16 cellular contexts compared by ENCODE assay signal in the genomic region with DNA sequence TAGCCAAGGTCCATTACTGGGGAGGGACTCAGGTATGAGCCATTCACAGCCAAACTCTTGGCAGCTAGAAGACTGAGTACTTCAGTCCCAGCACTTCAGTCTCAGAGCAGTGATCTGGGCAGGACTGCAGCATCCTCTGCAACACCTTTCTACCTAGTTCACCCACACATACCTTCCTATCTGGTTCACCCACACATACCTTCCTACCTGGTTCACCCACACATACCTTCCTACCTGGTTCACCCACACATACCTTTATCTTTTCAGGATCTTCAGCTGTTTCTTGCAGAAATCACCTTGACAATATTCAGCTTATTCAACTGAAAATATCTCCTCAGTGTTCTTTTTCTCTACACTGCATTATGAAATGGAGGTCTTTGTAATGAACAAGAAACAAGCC.
A peak's percentile ranks its signal among the peaks of the same experiment; 100 is the strongest.
DNase-seq lines count a peak whose midpoint lies in the region; FAIRE-seq and TF ChIP-seq lines count a peak whose summit lies in the region.
"Had no signal": no experiment of that assay in that cellular context is flagged by ENCODE, and none has a peak within 500 bp of the region (broad histone marks: within the 10 kb centered on the region; RNA-seq: fewer than 3 reads in every experiment).

No MANE protein-coding gene starts in this region.

- H3K27me3 ChIP-seq in bronchial epithelial cell (ENCODE audit: control insufficient read depth, insufficient read depth, low read length) = no peaks in the 10 kb centered on the region
- no peaks in the 10 kb centered on the region for H3K27me3 ChIP-seq in testis
- no peaks in the 10 kb centered on the region for H3K27me3 ChIP-seq in sigmoid colon

- intact Hi-C loops in testis (cut with DNase I; ENCODE audit: low total_unique reads) (no loop called here), sigmoid colon (cut with DNase I) (no loop called here)

- H3K27ac Mint-ChIP-seq in glutamatergic neuron (ENCODE audit: unreplicated experiment) = peak overlapping the region; percentile 54

- H3K9me3 Mint-ChIP-seq in glutamatergic neuron (ENCODE audit: unreplicated experiment) = peaks cover 1% of the 10 kb centered on the region

- H3K9me3 ChIP-seq in HEK293 (ENCODE audit: control insufficient read depth, insufficient read depth, low read depth, low read length) (no peaks in the 10 kb centered on the region), testis (no peaks in the 10 kb centered on the region), sigmoid colon (no peaks in the 10 kb centered on the region)

- no peaks in the 10 kb centered on the region for H3K36me3 Mint-ChIP-seq in glutamatergic neuron (ENCODE audit: unreplicated experiment)

- no peaks in the 10 kb centered on the region for H3K36me3 ChIP-seq in HEK293 (ENCODE audit: control insufficient read depth in 2 of 2, insufficient read depth in 1 of 2, low read length in 2 of 2)
- H3K36me3 ChIP-seq in bronchial epithelial cell (ENCODE audit: control insufficient read depth, insufficient read depth, low read length) = no peaks in the 10 kb centered on the region
- H3K36me3 ChIP-seq in testis (ENCODE audit: low read depth, missing control alignments) = no peaks in the 10 kb centered on the region
- no peaks in the 10 kb centered on the region for H3K36me3 ChIP-seq in sigmoid colon

- no peak overlapping the region for H3K4me3 ChIP-seq in HEK293 (ENCODE audit: low read depth, low read length)
- no peak overlapping the region for H3K4me3 ChIP-seq in bronchial epithelial cell (ENCODE audit: low read depth, low read length)
- no peak overlapping the region for H3K4me3 ChIP-seq in testis
- H3K4me3 ChIP-seq in sigmoid colon = no peak overlapping the region
- H3K4me3 ChIP-seq: K562 had no signal

- DNase-seq in bronchial epithelial cell (ENCODE audit: low read depth) (no peak), glutamatergic neuron (no peak), OCI-M1 (lab: John Stamatoyannopoulos, UW) (no peak), testis (no peak), sigmoid colon (no peak)
- DNase-seq in stimulated activated CD8-positive, alpha-beta memory T cell treated with anti-CD3 and anti-CD28 coated beads, Interleukin-4, amount 100 ng/mL, for 48 hours = no peak
- DNase-seq: AML-193, DMS79 treated with DMSO at 0.1 percent for 48 hours, NCI-H1105 treated with DMSO at 0.1 percent for 48 hours, NCI-H1694, NCI-H2227 treated with DMSO at 0.1 percent for 48 hours, NCI-H510A treated with DMSO at 0.1 percent for 48 hours, NCI-H774, SHP77 treated with DMSO at 0.1 percent for 48 hours had no signal

- TF ChIP-seq POLR2A in testis (IDR thresholded peaks at IDR 0.05) (no peak), sigmoid colon (IDR thresholded peaks at IDR 0.05) (no peak)

- H3K4me1 Mint-ChIP-seq in glutamatergic neuron (ENCODE audit: low read depth, unreplicated experiment) = peaks cover 30% of the 10 kb centered on the region

- POLR2A ChIA-PET in HEK293 (lab: Yijun Ruan, JAX) = no interaction called here

- H3K27ac ChIP-seq in HEK293 (ENCODE audit: extremely low read depth, low read depth, low read length) (no peak overlapping the region), testis (peak overlapping the region in 1 of 2 donors; percentile 36), sigmoid colon (no peak overlapping the region)

- CTCF ChIA-PET in HEK293 (lab: Yijun Ruan, JAX) = interaction anchor here (0.6 to 0.7 kb wide), 2 partner anchors 62 to 70 kb away, joined by 4 read pairs; no protein-coding TSS in a partner anchor

- TF ChIP-seq EP300 in sigmoid colon (IDR thresholded peaks at IDR 0.05) = no peak

- FAIRE-seq in bronchial epithelial cell (lab: Jason Lieb, UNC) = peak; percentile 90
- FAIRE-seq: K562 had no signal

- H3K27me3 Mint-ChIP-seq in glutamatergic neuron (ENCODE audit: unreplicated experiment) = no peaks in the 10 kb centered on the region

- 0 out of 2 replicates have a peak, but pooled peaks cover 2% of the 10 kb centered on the region for H3K4me1 ChIP-seq in HEK293 (ENCODE audit: control insufficient read depth, insufficient read depth, low read length)
- H3K4me1 ChIP-seq in testis = peaks cover 18% of the 10 kb centered on the region
- H3K4me1 ChIP-seq in sigmoid colon = peaks cover 0 to 7% (median 0%) of the 10 kb centered on the region in 4 donors

- no peak overlapping the region for H3K4me3 Mint-ChIP-seq in glutamatergic neuron (ENCODE audit: unreplicated experiment)

- no peak for TF ChIP-seq CTCF in HEK293 (tag by site-specific recombination; IDR thresholded peaks at IDR 0.05)
- TF ChIP-seq CTCF in bronchial epithelial cell (IDR thresholded peaks at IDR 0.05; ENCODE audit: insufficient read depth, low read length, severe bottlenecking) = no peak
- no peak for TF ChIP-seq CTCF in glutamatergic neuron (IDR thresholded peaks at IDR 0.05; ENCODE audit: partially characterized antibody, unreplicated experiment)
- TF ChIP-seq CTCF in testis (IDR thresholded peaks at IDR 0.05) = no peak
- TF ChIP-seq CTCF in sigmoid colon (IDR thresholded peaks at IDR 0.05) = no peak

TF ChIP-seq in HEK293, 187 proteins besides CTCF, POLR2A, EP300 and RAD21:
- TF ChIP-seq KLF1 (tag by site-specific recombination; IDR thresholded peaks at IDR 0.05) (no peak), ZNF664 (tag by site-specific recombination; IDR thresholded peaks at IDR 0.05) (no peak), ZNF155 (tag by site-specific recombination; IDR thresholded peaks at IDR 0.05) (no peak), MEIS1 (CRISPR knock-in tag; IDR thresholded peaks at IDR 0.05; ENCODE audit: borderline replicate concordance) (no peak), ZNF768 (tag by site-specific recombination; IDR thresholded peaks at IDR 0.05) (no peak), ZFHX2 (tag by site-specific recombination; conservative IDR thresholded peaks at IDR 0.05) (peak; percentile 79), YY1 (tag by site-specific recombination; IDR thresholded peaks at IDR 0.05) (no peak), ZNF138 (tag by site-specific recombination; IDR thresholded peaks at IDR 0.05; ENCODE audit: borderline replicate concordance) (no peak), ZNF585B (tag by site-specific recombination; IDR thresholded peaks at IDR 0.05) (no peak), ZNF114 (tag by site-specific recombination; IDR thresholded peaks at IDR 0.05) (no peak), BCL11B (tag by site-specific recombination; IDR thresholded peaks at IDR 0.05; ENCODE audit: low read depth) (no peak), ZSCAN30 (tag by site-specific recombination; IDR thresholded peaks at IDR 0.05) (no peak), ZNF221 (tag by site-specific recombination; IDR thresholded peaks at IDR 0.05; ENCODE audit: borderline replicate concordance) (no peak), ZBTB1 (tag by site-specific recombination; IDR thresholded peaks at IDR 0.05) (no peak), EGR2 (tag by site-specific recombination; IDR thresholded peaks at IDR 0.05; ENCODE audit: low read depth) (peak; percentile 89)
- TF ChIP-seq, protein P1, sequence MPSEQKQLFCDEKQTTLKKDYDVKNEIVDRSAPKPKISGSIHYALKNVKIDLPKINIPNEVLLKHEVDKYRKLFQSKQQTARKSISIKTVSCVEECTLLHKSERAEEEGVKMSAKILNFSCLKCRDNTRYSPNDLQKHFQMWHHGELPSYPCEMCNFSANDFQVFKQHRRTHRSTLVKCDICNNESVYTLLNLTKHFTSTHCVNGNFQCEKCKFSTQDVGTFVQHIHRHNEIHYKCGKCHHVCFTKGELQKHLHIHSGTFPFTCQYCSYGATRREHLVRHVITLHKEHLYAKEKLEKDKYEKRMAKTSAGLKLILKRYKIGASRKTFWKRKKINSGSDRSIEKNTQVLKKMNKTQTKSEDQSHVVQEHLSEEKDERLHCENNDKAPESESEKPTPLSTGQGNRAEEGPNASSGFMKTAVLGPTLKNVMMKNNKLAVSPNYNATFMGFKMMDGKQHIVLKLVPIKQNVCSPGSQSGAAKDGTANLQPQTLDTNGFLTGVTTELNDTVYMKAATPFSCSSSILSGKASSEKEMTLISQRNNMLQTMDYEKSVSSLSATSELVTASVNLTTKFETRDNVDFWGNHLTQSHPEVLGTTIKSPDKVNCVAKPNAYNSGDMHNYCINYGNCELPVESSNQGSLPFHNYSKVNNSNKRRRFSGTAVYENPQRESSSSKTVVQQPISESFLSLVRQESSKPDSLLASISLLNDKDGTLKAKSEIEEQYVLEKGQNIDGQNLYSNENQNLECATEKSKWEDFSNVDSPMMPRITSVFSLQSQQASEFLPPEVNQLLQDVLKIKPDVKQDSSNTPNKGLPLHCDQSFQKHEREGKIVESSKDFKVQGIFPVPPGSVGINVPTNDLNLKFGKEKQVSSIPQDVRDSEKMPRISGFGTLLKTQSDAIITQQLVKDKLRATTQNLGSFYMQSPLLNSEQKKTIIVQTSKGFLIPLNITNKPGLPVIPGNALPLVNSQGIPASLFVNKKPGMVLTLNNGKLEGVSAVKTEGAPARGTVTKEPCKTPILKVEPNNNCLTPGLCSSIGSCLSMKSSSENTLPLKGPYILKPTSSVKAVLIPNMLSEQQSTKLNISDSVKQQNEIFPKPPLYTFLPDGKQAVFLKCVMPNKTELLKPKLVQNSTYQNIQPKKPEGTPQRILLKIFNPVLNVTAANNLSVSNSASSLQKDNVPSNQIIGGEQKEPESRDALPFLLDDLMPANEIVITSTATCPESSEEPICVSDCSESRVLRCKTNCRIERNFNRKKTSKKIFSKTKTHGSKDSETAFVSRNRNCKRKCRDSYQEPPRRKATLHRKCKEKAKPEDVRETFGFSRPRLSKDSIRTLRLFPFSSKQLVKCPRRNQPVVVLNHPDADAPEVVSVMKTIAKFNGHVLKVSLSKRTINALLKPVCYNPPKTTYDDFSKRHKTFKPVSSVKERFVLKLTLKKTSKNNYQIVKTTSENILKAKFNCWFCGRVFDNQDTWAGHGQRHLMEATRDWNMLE (tag by site-specific recombination; conservative IDR thresholded peaks at IDR 0.05; ENCODE audit: low read depth) = no peak
- TF ChIP-seq, protein P2, sequence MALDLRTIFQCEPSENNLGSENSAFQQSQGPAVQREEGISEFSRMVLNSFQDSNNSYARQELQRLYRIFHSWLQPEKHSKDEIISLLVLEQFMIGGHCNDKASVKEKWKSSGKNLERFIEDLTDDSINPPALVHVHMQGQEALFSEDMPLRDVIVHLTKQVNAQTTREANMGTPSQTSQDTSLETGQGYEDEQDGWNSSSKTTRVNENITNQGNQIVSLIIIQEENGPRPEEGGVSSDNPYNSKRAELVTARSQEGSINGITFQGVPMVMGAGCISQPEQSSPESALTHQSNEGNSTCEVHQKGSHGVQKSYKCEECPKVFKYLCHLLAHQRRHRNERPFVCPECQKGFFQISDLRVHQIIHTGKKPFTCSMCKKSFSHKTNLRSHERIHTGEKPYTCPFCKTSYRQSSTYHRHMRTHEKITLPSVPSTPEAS (tag by site-specific recombination; IDR thresholded peaks at IDR 0.05) = no peak
